ENCODE assay signal across 1 cellular context in the genomic region with DNA sequence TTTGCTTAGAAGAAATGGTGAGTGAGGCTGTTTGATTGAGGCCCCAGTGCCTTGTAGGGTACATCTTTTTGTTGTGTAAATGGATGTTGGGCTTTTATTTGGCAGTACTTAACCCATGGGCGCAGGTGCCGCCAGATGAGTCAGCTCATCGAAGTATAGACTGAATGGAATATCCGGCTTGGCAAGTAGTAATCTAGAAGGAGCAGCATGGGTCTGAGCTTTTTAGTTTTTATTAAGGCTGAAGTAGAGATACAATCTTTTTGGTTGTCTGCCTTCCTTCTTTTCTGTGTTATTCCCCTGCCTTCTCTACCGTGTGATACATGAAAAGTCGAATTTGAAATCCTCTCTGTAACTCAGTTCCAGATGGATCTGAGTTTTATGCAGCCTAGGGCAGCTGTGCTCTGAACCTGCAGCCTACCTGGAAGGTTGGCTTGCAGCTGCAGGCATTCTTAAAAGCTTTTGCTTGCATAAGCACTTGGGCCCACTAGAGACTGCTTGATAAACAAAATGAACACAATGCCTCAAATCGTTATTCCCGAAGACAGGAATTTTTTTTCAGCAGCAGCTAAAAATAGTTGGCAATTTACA.
TF ChIP-seq lines count a peak whose summit lies in the region.

No MANE protein-coding gene starts in this region.

TF ChIP-seq in H1, 55 proteins besides CTCF, POLR2A, EP300 and RAD21 (continued from another document):
- TF ChIP-seq FOSL1 (IDR thresholded peaks at IDR 0.05; ENCODE audit: insufficient read depth, low read depth, low read length) (no peak), JUND (IDR thresholded peaks at IDR 0.05; ENCODE audit: low read length) (peak; percentile 89), HDAC2 (IDR thresholded peaks at IDR 0.05; ENCODE audit: borderline replicate concordance in 1 of 2, low read depth in 2 of 2, low read length in 2 of 2) (peak in 1 of 2 experiments; percentile 55; a peak in 1 of 4 replicates), SP4 (IDR thresholded peaks at IDR 0.05; ENCODE audit: low read length) (no peak), ASH2L (IDR thresholded peaks at IDR 0.05; ENCODE audit: low read length) (peak; percentile 81), MAFK (IDR thresholded peaks at IDR 0.05; ENCODE audit: low read depth, low read length) (peak; percentile 57; the same call in 1 of the 2 replicates), BACH1 (IDR thresholded peaks at IDR 0.05; ENCODE audit: low read length) (peak; percentile 54; the same call in 1 of the 2 replicates), TCF12 (IDR thresholded peaks at IDR 0.05; ENCODE audit: low read depth, low read length) (peak; percentile 94), TAF1 (IDR thresholded peaks at IDR 0.05; ENCODE audit: low read depth, low read length) (peak; percentile 32; the same call in 1 of the 2 replicates), SP1 (IDR thresholded peaks at IDR 0.05; ENCODE audit: low read depth, low read length) (peak; percentile 83)
- TF ChIP-seq, protein P1, sequence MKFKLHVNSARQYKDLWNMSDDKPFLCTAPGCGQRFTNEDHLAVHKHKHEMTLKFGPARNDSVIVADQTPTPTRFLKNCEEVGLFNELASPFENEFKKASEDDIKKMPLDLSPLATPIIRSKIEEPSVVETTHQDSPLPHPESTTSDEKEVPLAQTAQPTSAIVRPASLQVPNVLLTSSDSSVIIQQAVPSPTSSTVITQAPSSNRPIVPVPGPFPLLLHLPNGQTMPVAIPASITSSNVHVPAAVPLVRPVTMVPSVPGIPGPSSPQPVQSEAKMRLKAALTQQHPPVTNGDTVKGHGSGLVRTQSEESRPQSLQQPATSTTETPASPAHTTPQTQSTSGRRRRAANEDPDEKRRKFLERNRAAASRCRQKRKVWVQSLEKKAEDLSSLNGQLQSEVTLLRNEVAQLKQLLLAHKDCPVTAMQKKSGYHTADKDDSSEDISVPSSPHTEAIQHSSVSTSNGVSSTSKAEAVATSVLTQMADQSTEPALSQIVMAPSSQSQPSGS (IDR thresholded peaks at IDR 0.05; ENCODE audit: low read length) = peak; percentile 51; the same call in 1 of the 2 replicates
- TF ChIP-seq, protein P2, sequence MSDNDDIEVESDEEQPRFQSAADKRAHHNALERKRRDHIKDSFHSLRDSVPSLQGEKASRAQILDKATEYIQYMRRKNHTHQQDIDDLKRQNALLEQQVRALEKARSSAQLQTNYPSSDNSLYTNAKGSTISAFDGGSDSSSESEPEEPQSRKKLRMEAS (IDR thresholded peaks at IDR 0.05) = no peak
